Comparison of ENCODE assay signal across 7 cellular contexts in genomic region chrX:135931644-135932487, GRCh38. TPM values are rescaled to one million over a fixed set of nuclear protein-coding genes. Genes with fewer than 3 reads are reported as not detected.
DNase-seq lines count a peak whose midpoint lies in the region; ATAC-seq and TF ChIP-seq lines count a peak whose summit lies in the region.

No MANE protein-coding gene starts in this region.

- DNase-seq in GM10266 (ENCODE audit: extremely low spot score) = no peak
- peak; percentile 62 for DNase-seq in RPMI8226
- DNase-seq in activated naive CD4-positive, alpha-beta T cell treated with anti-CD3 and anti-CD28 coated beads, Interleukin-2, amount 50 U/mL, for 16 hours = peak; percentile 41
- DNase-seq in hepatocyte (ENCODE audit: low spot score) = peak; percentile 57
- peak; percentile 52 for DNase-seq in stimulated activated CD4-positive, alpha-beta T cell treated with anti-CD3 and anti-CD28 coated beads, Interleukin-15, amount 100 ng/mL, for 24 hours

- 51% methylated on average over 19 of the region's 19 CpGs for WGBS in hepatocyte (ENCODE audit: low lambda C conversion rate, missing lambda C conversion rate)

- H3K4me2 ChIP-seq in hepatocyte = no peak overlapping the region

- H3K79me2 ChIP-seq in hepatocyte = no peaks in the 10 kb centered on the region

- no peaks in the 10 kb centered on the region for H3K9me2 ChIP-seq in hepatocyte (replicated peaks; ENCODE audit: insufficient read depth)

- H3K4me3 ChIP-seq in hepatocyte = no peak overlapping the region

- no peaks in the 10 kb centered on the region for H3K9me3 ChIP-seq in hepatocyte (ENCODE audit: low read depth)

- TF ChIP-seq CTCF in GM10266 (IDR thresholded peaks at IDR 0.05; ENCODE audit: control insufficient read depth, insufficient read depth, low read depth, missing control alignments) = peak; percentile 64
- TF ChIP-seq CTCF in hepatocyte (IDR thresholded peaks at IDR 0.05; ENCODE audit: poor library complexity) = peak; percentile 54

- no peaks in the 10 kb centered on the region for H3K27me3 ChIP-seq in hepatocyte

- no peaks in the 10 kb centered on the region for H3K36me3 ChIP-seq in hepatocyte (replicated peaks; ENCODE audit: insufficient read depth, low read depth)

- no peak overlapping the region for H2AFZ ChIP-seq in hepatocyte

- H3K4me1 ChIP-seq in hepatocyte (ENCODE audit: insufficient read depth) = no peaks in the 10 kb centered on the region

- no peaks in the 10 kb centered on the region for H4K20me1 ChIP-seq in hepatocyte (ENCODE audit: insufficient read depth, poor library complexity, severe bottlenecking)

- H3K27ac ChIP-seq in hepatocyte = no peak overlapping the region

- ATAC-seq in HG03135 (IDR thresholded peaks at IDR 0.05; ENCODE audit: unreplicated experiment) (peak; percentile 70), GM21786 (IDR thresholded peaks at IDR 0.05; ENCODE audit: unreplicated experiment) (no peak)

RNA-seq across cellular contexts. Expression of gene SAGE1, which starts 38.4 kb away (rescaled TPM):
- not detected in 2 replicates for total RNA-seq in hepatocyte
- polyA plus RNA-seq in hepatocyte = not detected in 2 replicates

RNA-seq across cellular contexts. Expression of gene CT45A10, which starts 38.6 kb away (rescaled TPM):
- total RNA-seq in hepatocyte = not detected in 2 replicates
- polyA plus RNA-seq in hepatocyte = not detected in 2 replicates

RNA-seq across cellular contexts. Expression of gene MMGT1, which starts 41.9 kb away (rescaled TPM):
- total RNA-seq in hepatocyte = 20.7 and 25.1 TPM in 2 replicates
- polyA plus RNA-seq in hepatocyte = 10.2 and 11.9 TPM in 2 replicates

RNA-seq across cellular contexts. Expression of gene SLC9A6, which starts 53.4 kb away (rescaled TPM):
- total RNA-seq in hepatocyte = 12.8 and 21.6 TPM in 2 replicates
- polyA plus RNA-seq in hepatocyte = 9.6 and 11.2 TPM in 2 replicates
